1 cellular context compared by ENCODE assay signal in the genomic region with DNA sequence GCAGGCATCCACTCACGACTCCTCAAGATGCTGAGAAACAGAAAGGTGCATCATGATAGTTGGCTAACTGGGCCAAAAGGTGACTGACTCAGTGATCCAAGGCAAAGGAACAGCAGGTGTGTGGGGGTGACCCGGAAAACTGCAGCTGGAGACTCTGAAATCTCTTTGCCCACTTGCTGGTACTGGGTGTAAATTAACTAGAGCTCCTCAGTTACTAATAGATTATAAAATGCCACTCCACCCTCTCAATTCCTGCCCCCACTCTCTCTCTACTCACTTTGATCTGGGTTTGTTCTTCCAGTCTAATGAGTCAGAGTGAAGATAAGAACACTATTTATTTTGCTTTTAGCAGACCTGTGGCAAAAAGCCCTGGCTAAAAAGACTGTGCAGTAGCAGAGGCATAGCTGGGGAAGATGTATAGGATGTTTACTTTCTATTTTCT.
TF ChIP-seq lines count a peak whose summit lies in the region.

No MANE protein-coding gene starts in this region.

TF ChIP-seq in HepG2, 621 proteins besides CTCF, POLR2A, EP300 and RAD21 (continued from another document and continues in another):
- TF ChIP-seq ARID5B (CRISPR knock-in tag; IDR thresholded peaks at IDR 0.05) (peak; percentile 46; the same call in 1 of the 2 replicates), AFF4 (CRISPR knock-in tag; IDR thresholded peaks at IDR 0.05) (no peak), FOXA1 (IDR thresholded peaks at IDR 0.05) (no peak), FOXA1 (CRISPR knock-in tag; IDR thresholded peaks at IDR 0.05) (peak; percentile 54; the same call in 1 of the 2 replicates), ZNF775 (CRISPR knock-in tag; IDR thresholded peaks at IDR 0.05; ENCODE audit: borderline replicate concordance) (no peak), HMG20B (CRISPR knock-in tag; conservative IDR thresholded peaks at IDR 0.05) (no peak), ZNF225 (CRISPR knock-in tag; IDR thresholded peaks at IDR 0.05) (no peak), HNF1A (IDR thresholded peaks at IDR 0.05; ENCODE audit: low read depth) (peak; percentile 54; the same call in 1 of the 2 replicates), HNF1A (CRISPR knock-in tag; IDR thresholded peaks at IDR 0.05; ENCODE audit: borderline replicate concordance) (no peak), ZBTB21 (CRISPR knock-in tag; IDR thresholded peaks at IDR 0.05) (no peak), E2F5 (CRISPR knock-in tag; conservative IDR thresholded peaks at IDR 0.05) (no peak), HDAC6 (IDR thresholded peaks at IDR 0.05; ENCODE audit: low read depth, low read length) (no peak), TGIF2 (CRISPR knock-in tag; IDR thresholded peaks at IDR 0.05) (no peak), ZFP90 (CRISPR knock-in tag; IDR thresholded peaks at IDR 0.05; ENCODE audit: borderline replicate concordance) (no peak), ZSCAN21 (CRISPR knock-in tag; IDR thresholded peaks at IDR 0.05; ENCODE audit: borderline replicate concordance) (no peak), NFE2 (CRISPR knock-in tag; IDR thresholded peaks at IDR 0.05) (no peak), ZNF550 (CRISPR knock-in tag; IDR thresholded peaks at IDR 0.05; ENCODE audit: borderline replicate concordance) (no peak), ZBTB14 (CRISPR knock-in tag; IDR thresholded peaks at IDR 0.05) (no peak), SETDB1 (CRISPR knock-in tag; IDR thresholded peaks at IDR 0.05; ENCODE audit: borderline replicate concordance) (no peak), FOSL1 (CRISPR knock-in tag; IDR thresholded peaks at IDR 0.05; ENCODE audit: borderline replicate concordance) (peak; percentile 73; the same call in 1 of the 2 replicates), ZKSCAN8 (CRISPR knock-in tag; IDR thresholded peaks at IDR 0.05; ENCODE audit: borderline replicate concordance) (no peak), TBX3 (IDR thresholded peaks at IDR 0.05; ENCODE audit: borderline replicate concordance) (peak; percentile 68; the same call in 1 of the 2 replicates), EZH2 (conservative IDR thresholded peaks at IDR 0.05; ENCODE audit: low read depth, low read length) (no peak), ETV6 (CRISPR knock-in tag; conservative IDR thresholded peaks at IDR 0.05) (no peak), U2AF2 (IDR thresholded peaks at IDR 0.05; ENCODE audit: low read depth, low read length) (no peak)
- TF ChIP-seq, protein P1, sequence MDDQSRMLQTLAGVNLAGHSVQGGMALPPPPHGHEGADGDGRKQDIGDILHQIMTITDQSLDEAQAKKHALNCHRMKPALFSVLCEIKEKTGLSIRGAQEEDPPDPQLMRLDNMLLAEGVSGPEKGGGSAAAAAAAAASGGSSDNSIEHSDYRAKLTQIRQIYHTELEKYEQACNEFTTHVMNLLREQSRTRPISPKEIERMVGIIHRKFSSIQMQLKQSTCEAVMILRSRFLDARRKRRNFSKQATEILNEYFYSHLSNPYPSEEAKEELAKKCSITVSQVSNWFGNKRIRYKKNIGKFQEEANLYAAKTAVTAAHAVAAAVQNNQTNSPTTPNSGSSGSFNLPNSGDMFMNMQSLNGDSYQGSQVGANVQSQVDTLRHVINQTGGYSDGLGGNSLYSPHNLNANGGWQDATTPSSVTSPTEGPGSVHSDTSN (CRISPR knock-in tag; IDR thresholded peaks at IDR 0.05; ENCODE audit: borderline replicate concordance), result no peak
- TF ChIP-seq, protein P2, sequence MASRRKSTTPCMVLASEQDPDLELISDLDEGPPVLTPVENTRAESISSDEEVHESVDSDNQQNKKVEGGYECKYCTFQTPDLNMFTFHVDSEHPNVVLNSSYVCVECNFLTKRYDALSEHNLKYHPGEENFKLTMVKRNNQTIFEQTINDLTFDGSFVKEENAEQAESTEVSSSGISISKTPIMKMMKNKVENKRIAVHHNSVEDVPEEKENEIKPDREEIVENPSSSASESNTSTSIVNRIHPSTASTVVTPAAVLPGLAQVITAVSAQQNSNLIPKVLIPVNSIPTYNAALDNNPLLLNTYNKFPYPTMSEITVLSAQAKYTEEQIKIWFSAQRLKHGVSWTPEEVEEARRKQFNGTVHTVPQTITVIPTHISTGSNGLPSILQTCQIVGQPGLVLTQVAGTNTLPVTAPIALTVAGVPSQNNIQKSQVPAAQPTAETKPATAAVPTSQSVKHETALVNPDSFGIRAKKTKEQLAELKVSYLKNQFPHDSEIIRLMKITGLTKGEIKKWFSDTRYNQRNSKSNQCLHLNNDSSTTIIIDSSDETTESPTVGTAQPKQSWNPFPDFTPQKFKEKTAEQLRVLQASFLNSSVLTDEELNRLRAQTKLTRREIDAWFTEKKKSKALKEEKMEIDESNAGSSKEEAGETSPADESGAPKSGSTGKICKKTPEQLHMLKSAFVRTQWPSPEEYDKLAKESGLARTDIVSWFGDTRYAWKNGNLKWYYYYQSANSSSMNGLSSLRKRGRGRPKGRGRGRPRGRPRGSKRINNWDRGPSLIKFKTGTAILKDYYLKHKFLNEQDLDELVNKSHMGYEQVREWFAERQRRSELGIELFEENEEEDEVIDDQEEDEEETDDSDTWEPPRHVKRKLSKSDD (CRISPR knock-in tag; IDR thresholded peaks at IDR 0.05; ENCODE audit: low read depth), result no peak
- TF ChIP-seq, protein P3, sequence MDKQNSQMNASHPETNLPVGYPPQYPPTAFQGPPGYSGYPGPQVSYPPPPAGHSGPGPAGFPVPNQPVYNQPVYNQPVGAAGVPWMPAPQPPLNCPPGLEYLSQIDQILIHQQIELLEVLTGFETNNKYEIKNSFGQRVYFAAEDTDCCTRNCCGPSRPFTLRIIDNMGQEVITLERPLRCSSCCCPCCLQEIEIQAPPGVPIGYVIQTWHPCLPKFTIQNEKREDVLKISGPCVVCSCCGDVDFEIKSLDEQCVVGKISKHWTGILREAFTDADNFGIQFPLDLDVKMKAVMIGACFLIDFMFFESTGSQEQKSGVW (CRISPR knock-in tag; IDR thresholded peaks at IDR 0.05; ENCODE audit: borderline replicate concordance), result no peak
- TF ChIP-seq, protein P4, sequence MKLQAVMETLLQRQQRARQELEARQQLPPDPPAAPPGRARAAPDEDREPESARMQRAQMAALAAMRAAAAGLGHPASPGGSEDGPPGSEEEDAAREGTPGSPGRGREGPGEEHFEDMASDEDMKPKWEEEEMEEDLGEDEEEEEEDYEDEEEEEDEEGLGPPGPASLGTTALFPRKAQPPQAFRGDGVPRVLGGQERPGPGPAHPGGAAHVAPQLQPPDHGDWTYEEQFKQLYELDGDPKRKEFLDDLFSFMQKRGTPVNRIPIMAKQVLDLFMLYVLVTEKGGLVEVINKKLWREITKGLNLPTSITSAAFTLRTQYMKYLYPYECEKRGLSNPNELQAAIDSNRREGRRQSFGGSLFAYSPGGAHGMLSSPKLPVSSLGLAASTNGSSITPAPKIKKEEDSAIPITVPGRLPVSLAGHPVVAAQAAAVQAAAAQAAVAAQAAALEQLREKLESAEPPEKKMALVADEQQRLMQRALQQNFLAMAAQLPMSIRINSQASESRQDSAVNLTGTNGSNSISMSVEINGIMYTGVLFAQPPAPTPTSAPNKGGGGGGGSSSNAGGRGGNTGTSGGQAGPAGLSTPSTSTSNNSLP (IDR thresholded peaks at IDR 0.05; ENCODE audit: low read depth, low read length), result peak; percentile 54; the same call in 1 of the 2 replicates
